1 cellular context compared by ENCODE assay signal in genomic region chr20:62142252-62143117, GRCh38.
TF ChIP-seq lines count a peak whose summit lies in the region.

No MANE protein-coding gene starts in this region.

TF ChIP-seq in GM12878, 131 proteins besides CTCF, POLR2A, EP300 and RAD21:
- TF ChIP-seq RELB (IDR thresholded peaks at IDR 0.05; ENCODE audit: low read depth) (no peak), MYC (IDR thresholded peaks at IDR 0.05; ENCODE audit: insufficient read depth, insufficient read length, insufficient replicate concordance, low read length, severe bottlenecking) (peak; percentile 18), ZNF217 (IDR thresholded peaks at IDR 0.05) (0 out of 2 replicates have a peak, but pooled peaks have one; percentile 46), YY1 (IDR thresholded peaks at IDR 0.05; ENCODE audit: low read depth, low read length) (peak; percentile 87), GATAD2B (conservative IDR thresholded peaks at IDR 0.05; ENCODE audit: low read depth) (peak; percentile 72; the same call in 1 of the 2 replicates), RB1 (IDR thresholded peaks at IDR 0.05; ENCODE audit: borderline replicate concordance) (no peak), DPF2 (IDR thresholded peaks at IDR 0.05) (peak; percentile 57; the same call in 1 of the 2 replicates), ATF7 (IDR thresholded peaks at IDR 0.05; ENCODE audit: low read depth) (no peak), NR2F1 (conservative IDR thresholded peaks at IDR 0.05) (peak; percentile 41; the same call in 1 of the 2 replicates), CHD1 (IDR thresholded peaks at IDR 0.05; ENCODE audit: low read depth, low read length) (no peak)
